ENCODE assay signal across 8 cellular contexts in the genomic region with DNA sequence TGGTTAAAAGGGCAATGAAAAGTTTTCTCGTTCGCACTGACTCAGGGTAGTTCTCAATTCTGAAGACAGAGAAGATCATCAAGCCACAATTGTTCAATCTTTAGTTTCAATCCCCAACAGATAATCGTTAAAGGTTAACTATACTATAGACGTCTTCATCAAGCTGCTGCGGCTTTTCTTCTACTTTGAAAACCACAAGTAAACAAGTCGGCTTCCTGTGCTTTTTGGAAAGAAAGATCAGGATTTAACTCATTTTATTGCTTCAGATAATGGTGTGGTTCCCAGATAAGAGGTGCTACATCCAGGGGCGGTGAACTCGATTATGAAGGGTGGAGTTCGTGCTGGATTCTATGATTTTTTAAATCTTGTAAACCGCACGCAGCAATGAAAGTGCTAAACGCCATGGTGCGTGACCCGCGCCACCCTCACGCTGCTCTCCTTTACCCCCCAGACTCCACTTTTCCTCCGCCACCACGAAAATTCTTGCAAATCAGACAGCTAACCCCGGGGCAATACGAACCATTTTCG. TPM values are rescaled to one million over a fixed set of nuclear protein-coding genes. Genes with fewer than 3 reads are reported as not detected.
DNase-seq lines count a peak whose midpoint lies in the region; ATAC-seq, FAIRE-seq and TF ChIP-seq lines count a peak whose summit lies in the region.

No MANE protein-coding gene starts in this region.

- peaks cover 38% of the 10 kb centered on the region for H3K27me3 ChIP-seq in adrenal gland

- peaks cover 13% of the 10 kb centered on the region for H3K4me1 Mint-ChIP-seq in dendritic cell treated with granulocyte-macrophage colony-stimulating factor and Interleukin-4, amounts not matched to agents 40 ng/mL and 50 ng/mL, for 4 days (ENCODE audit: low read depth)
- H3K4me1 Mint-ChIP-seq in natural killer cell treated with Interleukin-12 subunit alpha and Interleukin-12 subunit beta and Interleukin-15 and Interleukin-18, amount 100 ng/mL, for 72 hours (ENCODE audit: low read depth in 2 of 2) = peaks cover 18 to 39% of the 10 kb centered on the region in 2 donors

- TF ChIP-seq POLR2A in A549 (IDR thresholded peaks at IDR 0.05; ENCODE audit: low read length) (no peak), adrenal gland (IDR thresholded peaks at IDR 0.05) (no peak)

- no peak for TF ChIP-seq EP300 in A549 (IDR thresholded peaks at IDR 0.05)

- intact Hi-C loops in dendritic cell treated with granulocyte-macrophage colony-stimulating factor and Interleukin-4, amounts not matched to agents 40 ng/mL and 50 ng/mL, for 4 days (cut with micrococcal nuclease) = no loop called here
- intact Hi-C loops in adrenal gland (cut with DNase I) = no loop called here

- CTCF ChIA-PET in A549 (lab: Yijun Ruan, JAX) = interaction anchor here (0.6 to 0.9 kb wide), 3 partner anchors 48 to 893 kb away, joined by 3 read pairs; no protein-coding TSS in a partner anchor

- H3K36me3 ChIP-seq in adrenal gland (replicated peaks in 1 of 2) = no peaks in the 10 kb centered on the region

- no peaks in the 10 kb centered on the region for H3K9me3 ChIP-seq in A549
- H3K9me3 ChIP-seq in adrenal gland (replicated peaks in 1 of 3) = no peaks in the 10 kb centered on the region

- peak overlapping the region; percentile 79 for H3K27ac Mint-ChIP-seq in dendritic cell treated with granulocyte-macrophage colony-stimulating factor and Interleukin-4, amounts not matched to agents 40 ng/mL and 50 ng/mL, for 4 days
- H3K27ac Mint-ChIP-seq in natural killer cell treated with Interleukin-12 subunit alpha and Interleukin-12 subunit beta and Interleukin-15 and Interleukin-18, amount 100 ng/mL, for 72 hours = peak overlapping the region; percentile 86 to 88

- FAIRE-seq in A549 (lab: Jason Lieb, UNC) = no peak

- H3K36me3 Mint-ChIP-seq in dendritic cell treated with granulocyte-macrophage colony-stimulating factor and Interleukin-4, amounts not matched to agents 40 ng/mL and 50 ng/mL, for 4 days (ENCODE audit: low read depth) = no peaks in the 10 kb centered on the region
- peaks cover 18% of the 10 kb centered on the region for H3K36me3 Mint-ChIP-seq in natural killer cell treated with Interleukin-12 subunit alpha and Interleukin-12 subunit beta and Interleukin-15 and Interleukin-18, amount 100 ng/mL, for 72 hours

- peaks cover 19% of the 10 kb centered on the region for H3K27me3 Mint-ChIP-seq in dendritic cell treated with granulocyte-macrophage colony-stimulating factor and Interleukin-4, amounts not matched to agents 40 ng/mL and 50 ng/mL, for 4 days
- peaks cover 28 to 54% of the 10 kb centered on the region in 2 donors for H3K27me3 Mint-ChIP-seq in natural killer cell treated with Interleukin-12 subunit alpha and Interleukin-12 subunit beta and Interleukin-15 and Interleukin-18, amount 100 ng/mL, for 72 hours

- POLR2A ChIA-PET in A549 (lab: Yijun Ruan, JAX) = no interaction called here

- DNase-seq in A549 (ENCODE audit: low read depth in 1 of 2, low spot score in 1 of 2) (peak; percentile 61 to 72), GM13976 (ENCODE audit: low spot score) (peak; percentile 32), NOMO-1 treated with dmso at 0.1 percent for 144 hours (lab: John Stamatoyannopoulos, UW; ENCODE audit: unreplicated experiment) (peak; percentile 50), adrenal gland (no peak), midbrain (lab: John Stamatoyannopoulos, UW) (no peak)
- no peak for DNase-seq in natural killer cell treated with Interleukin-12 subunit alpha and Interleukin-12 subunit beta and Interleukin-15 and Interleukin-18, amount 100 ng/mL, for 72 hours (ENCODE audit: low spot score)

- TF ChIP-seq CTCF in A549 (IDR thresholded peaks at IDR 0.05) (no peak), GM13976 (IDR thresholded peaks at IDR 0.05; ENCODE audit: borderline replicate concordance, control extremely low read depth, extremely low read depth, insufficient read depth, missing control alignments) (no peak), adrenal gland (IDR thresholded peaks at IDR 0.05) (no peak)

- peak in 1 of 2 experiments; percentile 69; a peak in 4 of 6 replicates for ATAC-seq in A549
- peak; percentile 42 for ATAC-seq in HG02884 (IDR thresholded peaks at IDR 0.05; ENCODE audit: unreplicated experiment)
- ATAC-seq in natural killer cell treated with Interleukin-12 subunit alpha and Interleukin-12 subunit beta and Interleukin-15 and Interleukin-18, amount 100 ng/mL, for 72 hours = peak in 1 of 2 donors; percentile 75

- H3K4me3 Mint-ChIP-seq in dendritic cell treated with granulocyte-macrophage colony-stimulating factor and Interleukin-4, amounts not matched to agents 40 ng/mL and 50 ng/mL, for 4 days = peak overlapping the region; percentile 86
- H3K4me3 Mint-ChIP-seq in natural killer cell treated with Interleukin-12 subunit alpha and Interleukin-12 subunit beta and Interleukin-15 and Interleukin-18, amount 100 ng/mL, for 72 hours = peak overlapping the region; percentile 96

- 1% methylated on average over 21 of the region's 21 CpGs for WGBS in A549 (ENCODE audit: missing lambda C conversion rate)
- 4 to 9% (median 6%) methylated on average over 16 to 21 of the region's 21 CpGs for WGBS in adrenal gland, 4 donors

- H3K4me3 ChIP-seq in A549 (peak overlapping the region; percentile 94), adrenal gland (peak overlapping the region in 1 of 4 donors; percentile 57)

- in situ Hi-C loops in GM13976 (cut with MboI; ENCODE audit: low sequenced_read_pairs, unreplicated experiment) = no loop called here

- peak overlapping the region; percentile 92 to 98 for H3K27ac ChIP-seq in A549
- no peak overlapping the region for H3K27ac ChIP-seq in adrenal gland

- peak overlapping the region; percentile 81 for H3K4me2 ChIP-seq in A549

- H3K9me3 Mint-ChIP-seq in dendritic cell treated with granulocyte-macrophage colony-stimulating factor and Interleukin-4, amounts not matched to agents 40 ng/mL and 50 ng/mL, for 4 days = no peaks in the 10 kb centered on the region
- no peaks in the 10 kb centered on the region for H3K9me3 Mint-ChIP-seq in natural killer cell treated with Interleukin-12 subunit alpha and Interleukin-12 subunit beta and Interleukin-15 and Interleukin-18, amount 100 ng/mL, for 72 hours

- TF ChIP-seq RAD21 in A549 (conservative IDR thresholded peaks at IDR 0.05 in 1 of 2, IDR thresholded peaks at IDR 0.05 in 1 of 2) = no peak

- peaks cover 22% of the 10 kb centered on the region for H3K4me1 ChIP-seq in A549
- H3K4me1 ChIP-seq in adrenal gland (replicated peaks in 1 of 2) = peaks cover 0 to 10% of the 10 kb centered on the region in 2 donors

TF ChIP-seq in A549, 52 proteins besides CTCF, POLR2A, EP300 and RAD21:
- TF ChIP-seq KDM5A (IDR thresholded peaks at IDR 0.05) (peak; percentile 96), HDAC2 (IDR thresholded peaks at IDR 0.05) (peak; percentile 66; the same call in 1 of the 2 replicates)
- TF ChIP-seq, protein P1, sequence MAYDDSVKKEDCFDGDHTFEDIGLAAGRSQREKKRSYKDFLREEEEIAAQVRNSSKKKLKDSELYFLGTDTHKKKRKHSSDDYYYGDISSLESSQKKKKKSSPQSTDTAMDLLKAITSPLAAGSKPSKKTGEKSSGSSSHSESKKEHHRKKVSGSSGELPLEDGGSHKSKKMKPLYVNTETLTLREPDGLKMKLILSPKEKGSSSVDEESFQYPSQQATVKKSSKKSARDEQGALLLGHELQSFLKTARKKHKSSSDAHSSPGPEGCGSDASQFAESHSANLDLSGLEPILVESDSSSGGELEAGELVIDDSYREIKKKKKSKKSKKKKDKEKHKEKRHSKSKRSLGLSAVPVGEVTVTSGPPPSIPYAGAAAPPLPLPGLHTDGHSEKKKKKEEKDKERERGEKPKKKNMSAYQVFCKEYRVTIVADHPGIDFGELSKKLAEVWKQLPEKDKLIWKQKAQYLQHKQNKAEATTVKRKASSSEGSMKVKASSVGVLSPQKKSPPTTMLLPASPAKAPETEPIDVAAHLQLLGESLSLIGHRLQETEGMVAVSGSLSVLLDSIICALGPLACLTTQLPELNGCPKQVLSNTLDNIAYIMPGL (CRISPR knock-in tag; IDR thresholded peaks at IDR 0.05; ENCODE audit: borderline replicate concordance) = no peak

RNA-seq across cellular contexts. Expression of a gene that starts 0.5 kb away (rescaled TPM):
- polyA plus RNA-seq in A549 (2011; rRNA removed) = 72.3 and 93.5 TPM in 2 replicates
- polyA plus RNA-seq in A549 (2012; cell fraction: cytosol; rRNA removed) = 52.5 and 57.2 TPM in 2 replicates
- 57.8 and 88.8 TPM in 2 replicates for polyA plus RNA-seq in A549 (2012; cell fraction: nucleus; rRNA removed)
- 37.0 to 40.3 TPM (median 39.4 TPM) in 3 replicates for polyA plus RNA-seq in A549 (2017; fragmentation: RNase III; extraction: RNeasy Plus Mini Kit Qiagen cat#74134 plus additional on column Dnase treatment)
- 36.1 and 38.1 TPM in 2 replicates for polyA minus RNA-seq in A549 (2011; rRNA and poly(A)+ RNA removed)
- 10 to 100 TPM; 19.0 to 55.4 TPM for total RNA-seq in natural killer cell treated with Interleukin-12 subunit alpha and Interleukin-12 subunit beta and Interleukin-15 and Interleukin-18, amount 100 ng/mL, for 72 hours
- total RNA-seq in adrenal gland = under 1 TPM in 7 of 8 donors, not detected in 1; 0.14 to 0.97 (median 0.61) TPM
- 1 to 10 TPM in 1 of 3 donors, under 1 TPM in 2; 0.27 to 1.3 (median 0.40) TPM for polyA plus RNA-seq in adrenal gland

Comparison
In these comparisons a context has a peak if more than half of its experiments do, and no peak if none do; other contexts are left out.
1. DNase-seq: peak in A549 (2 of 2), GM13976 (single experiment) and NOMO-1 treated with dmso at 0.1 percent for 144 hours (single experiment); none in natural killer cell treated with Interleukin-12 subunit alpha and Interleukin-12 subunit beta and Interleukin-15 and Interleukin-18, amount 100 ng/mL, for 72 hours (single experiment), adrenal gland (0 of 7) and midbrain (single experiment).
2. H3K27ac ChIP-seq: peak in A549 (2 of 2); none in adrenal gland (0 of 5).
3. RNA of a gene that starts 0.5 kb away (total RNA-seq): 19.0 to 55.4 TPM in natural killer cell treated with Interleukin-12 subunit alpha and Interleukin-12 subunit beta and Interleukin-15 and Interleukin-18, amount 100 ng/mL, for 72 hours; 0.14 to 0.97 TPM in adrenal gland; every median in the first group is over 10 times any median in the second.